ENCODE assay signal across 8 cellular contexts in genomic region chr14:95507174-95507573, GRCh38. TPM values are rescaled to one million over a fixed set of nuclear protein-coding genes. Genes with fewer than 3 reads are reported as not detected.
DNase-seq lines count a peak whose midpoint lies in the region; ATAC-seq and TF ChIP-seq lines count a peak whose summit lies in the region.

No MANE protein-coding gene starts in this region.

- H3K27ac ChIP-seq in CD8-positive, alpha-beta memory T cell (ENCODE audit: low read depth, low read length), result no peak overlapping the region
- H3K27ac ChIP-seq in ovary, result no peak overlapping the region

- no peaks in the 10 kb centered on the region for H3K27me3 ChIP-seq in CD8-positive, alpha-beta memory T cell (ENCODE audit: insufficient read depth, low read length, poor library complexity, severe bottlenecking)
- H3K27me3 ChIP-seq in ovary, result no peaks in the 10 kb centered on the region

- no peak overlapping the region for H3K4me3 ChIP-seq in CD8-positive, alpha-beta memory T cell (ENCODE audit: low read length)
- H3K4me3 ChIP-seq in epithelial cell of esophagus (ENCODE audit: low read length) (no peak overlapping the region), ovary (no peak overlapping the region)

- H3K4me1 ChIP-seq in CD8-positive, alpha-beta memory T cell (ENCODE audit: insufficient read depth, low read length), result peaks cover 65% of the 10 kb centered on the region
- peaks cover 8% of the 10 kb centered on the region for H3K4me1 ChIP-seq in ovary (ENCODE audit: insufficient read depth)

- DNase-seq in CD8-positive, alpha-beta memory T cell, result no peak
- DNase-seq in OCI-M1 (lab: John Stamatoyannopoulos, UW) (peak; percentile 75), epithelial cell of esophagus (ENCODE audit: low read depth) (peak; percentile 97), ovary (peak; percentile 58 to 75 (median 63)), iPS-NIHi11 (ENCODE audit: low spot score) (no peak), mesothelial cell of epicardium (ENCODE audit: low spot score in 2 of 2, unreplicated experiment in 2 of 2) (no peak)

- TF ChIP-seq CTCF in epithelial cell of esophagus (IDR thresholded peaks at IDR 0.05; ENCODE audit: insufficient read depth, low read depth, low read length, missing control alignments), result no peak
- no peak for TF ChIP-seq CTCF in ovary (IDR thresholded peaks at IDR 0.05)
- TF ChIP-seq CTCF in mesothelial cell of epicardium (IDR thresholded peaks at IDR 0.05; ENCODE audit: unreplicated experiment), result no peak

- H3K36me3 Mint-ChIP-seq in CD8-positive, alpha-beta memory T cell, result peaks cover 0 to 39% (median 14%) of the 10 kb centered on the region in 3 donors
- no peaks in the 10 kb centered on the region for H3K36me3 Mint-ChIP-seq in mesothelial cell of epicardium

- peaks cover 68 to 92% (median 80%) of the 10 kb centered on the region in 3 donors for H3K4me1 Mint-ChIP-seq in CD8-positive, alpha-beta memory T cell
- no peaks in the 10 kb centered on the region for H3K4me1 Mint-ChIP-seq in mesothelial cell of epicardium

- no peak for TF ChIP-seq EP300 in ovary (IDR thresholded peaks at IDR 0.05)

- no peak for ATAC-seq in GM19452 (IDR thresholded peaks at IDR 0.05; ENCODE audit: unreplicated experiment)
- ATAC-seq in GM18520 (IDR thresholded peaks at IDR 0.05; ENCODE audit: unreplicated experiment), result no peak

- no peaks in the 10 kb centered on the region for H3K9me3 Mint-ChIP-seq in CD8-positive, alpha-beta memory T cell
- no peaks in the 10 kb centered on the region for H3K9me3 Mint-ChIP-seq in mesothelial cell of epicardium

- peak overlapping the region in 2 of 7 donors; percentile 5 to 25 for H3K4me3 Mint-ChIP-seq in CD8-positive, alpha-beta memory T cell
- no peak overlapping the region for H3K4me3 Mint-ChIP-seq in mesothelial cell of epicardium

- no peaks in the 10 kb centered on the region for H3K9me3 ChIP-seq in CD8-positive, alpha-beta memory T cell (ENCODE audit: low read length)
- H3K9me3 ChIP-seq in ovary, result no peaks in the 10 kb centered on the region

- no peak for TF ChIP-seq POLR2A in ovary (IDR thresholded peaks at IDR 0.05)

- peak overlapping the region in 7 of 8 donors; percentile 61 to 85 (median 74) for H3K27ac Mint-ChIP-seq in CD8-positive, alpha-beta memory T cell
- H3K27ac Mint-ChIP-seq in mesothelial cell of epicardium, result no peak overlapping the region

- H3K36me3 ChIP-seq in CD8-positive, alpha-beta memory T cell (ENCODE audit: insufficient read depth, low read length), result no peaks in the 10 kb centered on the region
- no peaks in the 10 kb centered on the region for H3K36me3 ChIP-seq in ovary

- intact Hi-C loops in ovary (cut with DNase I), result no loop called here

- CTCF ChIA-PET in CD8-positive, alpha-beta memory T cell (lab: Charles Lee), result interaction anchor here (1.6 to 3.6 kb wide), 2 partner anchors 28 to 65 kb away, joined by 3 to 11 read pairs; no protein-coding TSS in a partner anchor

- no peaks in the 10 kb centered on the region for H3K27me3 Mint-ChIP-seq in CD8-positive, alpha-beta memory T cell
- peaks cover 28% of the 10 kb centered on the region for H3K27me3 Mint-ChIP-seq in mesothelial cell of epicardium (ENCODE audit: low read depth)

- 11 to 22% (median 20%) methylated on average over 8 of the region's 8 CpGs for WGBS in ovary, 3 donors

- POLR2A ChIA-PET in CD8-positive, alpha-beta memory T cell (lab: Charles Lee), result no interaction called here

RNA-seq across cellular contexts. Expression of gene SYNE3, which starts 9.3 kb away (rescaled TPM):
- total RNA-seq in CD8-positive, alpha-beta memory T cell, result 10 to 100 TPM; 37.6 to 39.7 TPM
- 4.3 TPM for polyA plus RNA-seq in CD8-positive, alpha-beta memory T cell
- total RNA-seq in ovary (10 to 100 TPM in 5 of 7 donors, 1 to 10 TPM in 2; 6.4 to 26.0 (median 14.9) TPM), mesothelial cell of epicardium (1.5 to 1.9 TPM (median 1.6 TPM) in 3 replicates)
- polyA plus RNA-seq in ovary, result 1 to 10 TPM; 3.7 to 5.1 TPM

RNA-seq across cellular contexts. Expression of gene GLRX5, which starts 27.7 kb away (rescaled TPM):
- total RNA-seq in CD8-positive, alpha-beta memory T cell, result 10 to 100 TPM; 52.9 to 54.6 TPM
- 72.9 TPM for polyA plus RNA-seq in CD8-positive, alpha-beta memory T cell
- 10 to 100 TPM; 38.0 to 49.2 (median 41.7) TPM for total RNA-seq in ovary
- 100 to 1,000 TPM in 1 of 2 donors, 10 to 100 TPM in 1; 52.6 to 105 TPM for polyA plus RNA-seq in ovary
- total RNA-seq in mesothelial cell of epicardium, result 35.6 to 38.5 TPM (median 38.4 TPM) in 3 replicates

Comparison
In these comparisons a context has a peak if more than half of its experiments do, and no peak if none do; other contexts are left out.
1. DNase-seq: peak in OCI-M1 (single experiment), epithelial cell of esophagus (single experiment) and ovary (5 of 5); none in CD8-positive, alpha-beta memory T cell (0 of 5), iPS-NIHi11 (single experiment) and mesothelial cell of epicardium (0 of 2).